ENCODE assay signal across 8 cellular contexts in the genomic region with DNA sequence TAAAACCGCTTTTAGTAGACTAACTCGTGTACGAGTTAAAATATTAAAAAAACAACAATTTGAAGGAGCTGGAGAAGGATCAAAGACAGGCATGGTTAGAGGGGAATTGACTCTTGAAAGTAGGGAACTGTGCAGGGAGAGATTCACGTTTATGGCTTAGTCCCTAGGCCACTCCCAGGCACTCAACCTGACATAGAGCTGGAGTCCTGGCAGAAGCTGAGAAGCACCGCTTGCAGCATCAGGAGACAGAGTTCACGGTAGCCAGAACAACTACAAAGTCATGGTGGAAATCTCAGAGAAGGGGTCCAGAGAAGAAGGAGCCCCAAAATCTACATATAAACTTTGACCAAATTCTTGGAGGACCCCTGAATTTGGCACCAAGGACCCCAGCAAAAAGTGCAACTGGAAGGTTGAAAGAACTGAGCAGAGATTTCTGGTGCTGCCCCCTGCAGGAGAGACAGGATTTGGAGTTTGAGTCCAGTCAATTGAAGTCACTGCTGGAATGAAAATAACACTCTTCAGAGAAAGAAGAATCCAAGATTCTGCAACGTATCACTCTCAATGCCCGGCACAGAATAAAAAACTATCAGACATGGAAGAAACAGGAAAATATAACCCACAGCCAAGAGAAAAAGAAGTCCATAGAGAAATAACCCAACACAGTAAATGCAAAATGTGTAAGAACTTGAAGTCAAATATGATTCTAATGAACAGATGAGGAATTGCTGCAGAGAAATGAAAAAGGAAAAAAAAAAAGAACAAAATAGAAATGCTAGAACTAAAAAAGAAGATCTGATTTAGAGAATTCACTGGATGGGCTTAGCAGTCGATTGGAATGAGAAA.
DNase-seq lines count a peak whose midpoint lies in the region; ATAC-seq and TF ChIP-seq lines count a peak whose summit lies in the region.

No MANE protein-coding gene starts in this region.

- H3K27me3 ChIP-seq in colonic mucosa (no peaks in the 10 kb centered on the region), aorta (ENCODE audit: control insufficient read depth in 1 of 2, insufficient read depth in 2 of 2, low read length in 1 of 2) (no peaks in the 10 kb centered on the region)

- H3K4me3 Mint-ChIP-seq in activated CD8-positive, alpha-beta memory T cell treated with anti-CD3 and anti-CD28 coated beads, Interleukin-2, amount 10 ng/mL, durations not matched to agents 7 days and 5 days, result no peak overlapping the region
- H3K4me3 Mint-ChIP-seq in progenitor cell of endocrine pancreas (ENCODE audit: low read depth), result no peak overlapping the region

- no peak overlapping the region for H3K9ac ChIP-seq in colonic mucosa (ENCODE audit: low read depth in 2 of 2, low read length in 2 of 2)

- DNase-seq in activated CD8-positive, alpha-beta memory T cell treated with anti-CD3 and anti-CD28 coated beads, Interleukin-2, amount 10 ng/mL, durations not matched to agents 7 days and 5 days, result peak; percentile 52
- DNase-seq in activated CD8-positive, alpha-beta memory T cell treated with anti-CD3 and anti-CD28 coated beads, Interleukin-2, amount 50 U/mL, for 4 hours, result no peak
- DNase-seq in NCI-H748 (lab: John Stamatoyannopoulos, UW; ENCODE audit: unreplicated experiment) (peak; percentile 20), colonic mucosa (peak; percentile 78), progenitor cell of endocrine pancreas (ENCODE audit: low spot score, unreplicated experiment) (peak; percentile 23), NCI-H187 (lab: John Stamatoyannopoulos, UW) (no peak), aorta (no peak), NCI-H446 (lab: John Stamatoyannopoulos, UW) (no peak)

- H3K27ac ChIP-seq in colonic mucosa (no peak overlapping the region), aorta (ENCODE audit: low read depth in 1 of 2, low read length in 2 of 2) (no peak overlapping the region)

- TF ChIP-seq CTCF in colonic mucosa (IDR thresholded peaks at IDR 0.05) (peak; percentile 46), progenitor cell of endocrine pancreas (IDR thresholded peaks at IDR 0.05; ENCODE audit: unreplicated experiment) (peak; percentile 70)

- intact Hi-C loops in colonic mucosa (cut with DNase I), result loop anchor here (5.0 kb wide), 1 partner anchor 102 kb away; no protein-coding TSS in a partner anchor
- intact Hi-C loops in aorta (cut with DNase I), result no loop called here

- H3K36me3 ChIP-seq in colonic mucosa (no peaks in the 10 kb centered on the region), aorta (ENCODE audit: control insufficient read depth in 1 of 2, insufficient read depth in 2 of 2, low read length in 1 of 2) (no peaks in the 10 kb centered on the region)

- H3K27me3 Mint-ChIP-seq in activated CD8-positive, alpha-beta memory T cell treated with anti-CD3 and anti-CD28 coated beads, Interleukin-2, amount 10 ng/mL, durations not matched to agents 7 days and 5 days, result peaks cover 5% of the 10 kb centered on the region
- peaks cover 3% of the 10 kb centered on the region for H3K27me3 Mint-ChIP-seq in progenitor cell of endocrine pancreas

- WGBS in aorta, 2 donors, result 70 to 74% methylated on average over 9 of the region's 9 CpGs

- no peaks in the 10 kb centered on the region for H3K4me1 ChIP-seq in colonic mucosa
- no peaks in the 10 kb centered on the region for H3K4me1 ChIP-seq in aorta (ENCODE audit: control insufficient read depth in 1 of 2, insufficient read depth in 2 of 2, low read length in 2 of 2)

- no peaks in the 10 kb centered on the region for H3K4me1 Mint-ChIP-seq in activated CD8-positive, alpha-beta memory T cell treated with anti-CD3 and anti-CD28 coated beads, Interleukin-2, amount 10 ng/mL, durations not matched to agents 7 days and 5 days
- H3K4me1 Mint-ChIP-seq in progenitor cell of endocrine pancreas (ENCODE audit: low read depth), result no peaks in the 10 kb centered on the region

- H3K36me3 Mint-ChIP-seq in activated CD8-positive, alpha-beta memory T cell treated with anti-CD3 and anti-CD28 coated beads, Interleukin-2, amount 10 ng/mL, durations not matched to agents 7 days and 5 days, result no peaks in the 10 kb centered on the region
- H3K36me3 Mint-ChIP-seq in progenitor cell of endocrine pancreas (ENCODE audit: insufficient read depth), result no peaks in the 10 kb centered on the region

- H3K27ac Mint-ChIP-seq in activated CD8-positive, alpha-beta memory T cell treated with anti-CD3 and anti-CD28 coated beads, Interleukin-2, amount 10 ng/mL, durations not matched to agents 7 days and 5 days, result no peak overlapping the region
- H3K27ac Mint-ChIP-seq in progenitor cell of endocrine pancreas, result no peak overlapping the region

- CTCF ChIA-PET in activated CD8-positive, alpha-beta memory T cell treated with anti-CD3 and anti-CD28 coated beads, Interleukin-2, amount 10 ng/mL, durations not matched to agents 7 days and 5 days (lab: Charles Lee), result interaction anchor here (0.9 to 2.1 kb wide), 3 partner anchors 104 to 361 kb away, joined by 3 to 10 read pairs (median 4); no protein-coding TSS in a partner anchor

- H3K4me3 ChIP-seq in colonic mucosa, result no peak overlapping the region
- H3K4me3 ChIP-seq in aorta (ENCODE audit: low read length in 2 of 2), result no peak overlapping the region

- no peaks in the 10 kb centered on the region for H3K9me3 Mint-ChIP-seq in activated CD8-positive, alpha-beta memory T cell treated with anti-CD3 and anti-CD28 coated beads, Interleukin-2, amount 10 ng/mL, durations not matched to agents 7 days and 5 days (ENCODE audit: low read depth)
- no peaks in the 10 kb centered on the region for H3K9me3 Mint-ChIP-seq in progenitor cell of endocrine pancreas (ENCODE audit: low read depth)

- H3K9me3 ChIP-seq in colonic mucosa (no peaks in the 10 kb centered on the region), aorta (ENCODE audit: control insufficient read depth, low read length) (no peaks in the 10 kb centered on the region)

- ATAC-seq in activated CD8-positive, alpha-beta memory T cell treated with anti-CD3 and anti-CD28 coated beads, Interleukin-2, amount 10 ng/mL, durations not matched to agents 7 days and 5 days, result no peak
- no peak for ATAC-seq in aorta (ENCODE audit: low FRiP score)

Comparison
In these comparisons a context has a peak if more than half of its experiments do, and no peak if none do; other contexts are left out.
1. DNase-seq: peak in activated CD8-positive, alpha-beta memory T cell treated with anti-CD3 and anti-CD28 coated beads, Interleukin-2, amount 10 ng/mL, durations not matched to agents 7 days and 5 days (single experiment), NCI-H748 (single experiment), colonic mucosa (single experiment) and progenitor cell of endocrine pancreas (single experiment); none in activated CD8-positive, alpha-beta memory T cell treated with anti-CD3 and anti-CD28 coated beads, Interleukin-2, amount 50 U/mL, for 4 hours (single experiment), NCI-H187 (0 of 2), aorta (0 of 2) and NCI-H446 (0 of 2).